ENCODE assay signal across 19 cellular contexts in the genomic region with DNA sequence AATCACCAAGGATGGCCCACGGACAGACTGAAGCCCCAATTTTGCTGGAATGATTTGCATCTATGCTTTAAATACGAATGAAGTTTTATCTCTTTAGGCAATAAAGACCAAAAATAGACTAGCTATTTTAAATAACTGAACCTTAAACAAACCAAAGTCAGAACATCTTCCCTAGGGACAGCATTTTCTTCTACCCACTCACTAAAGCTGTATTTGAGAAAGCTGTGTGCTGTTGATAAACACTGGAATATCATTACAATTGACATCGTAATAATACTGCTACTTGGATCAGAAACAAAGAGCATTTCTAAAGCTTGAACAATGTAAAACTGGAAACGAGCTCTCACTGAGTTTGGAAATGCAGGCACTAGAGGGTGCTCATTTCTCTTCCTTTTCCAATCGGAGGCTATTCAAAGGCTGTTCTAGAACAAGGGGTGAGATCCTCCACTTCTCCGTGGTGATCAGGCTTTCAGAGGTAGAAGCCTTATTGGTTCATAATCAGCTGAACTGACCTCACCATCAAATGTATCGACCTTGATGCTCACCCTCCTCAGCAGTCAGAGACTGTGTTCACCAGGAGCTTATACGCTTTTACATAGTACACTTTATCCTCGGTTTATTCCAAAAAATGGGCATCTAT.
DNase-seq lines count a peak whose midpoint lies in the region; ATAC-seq and TF ChIP-seq lines count a peak whose summit lies in the region.
"Had no signal": no experiment of that assay in that cellular context is flagged by ENCODE, and none has a peak within 500 bp of the region (broad histone marks: within the 10 kb centered on the region; RNA-seq: fewer than 3 reads in every experiment).

No MANE protein-coding gene starts in this region.

- peaks cover 10% of the 10 kb centered on the region for H3K27me3 Mint-ChIP-seq in endodermal cell (ENCODE audit: insufficient read depth)

- intact Hi-C loops in heart left ventricle (cut with DNase I) = no loop called here

- H3K27ac Mint-ChIP-seq in endodermal cell = no peak overlapping the region
- H3K27ac Mint-ChIP-seq: mesothelial cell of epicardium; stimulated activated memory B cell treated with anti-CD40 and anti-IgM and Interleukin-4, amounts not matched to agents 10 μg/mL and 1 μg/mL and 100 μg/mL, for 72 hours; type B pancreatic cell had no signal

- H3K36me3 ChIP-seq in endodermal cell (ENCODE audit: control insufficient read depth, insufficient read depth, low read length) (no peaks in the 10 kb centered on the region), heart left ventricle (no peaks in the 10 kb centered on the region)

- no peak for TF ChIP-seq POLR2A in heart left ventricle (IDR thresholded peaks at IDR 0.05)

- H3K9me3 ChIP-seq in endodermal cell (ENCODE audit: control insufficient read depth, low read length) = no peaks in the 10 kb centered on the region
- no peaks in the 10 kb centered on the region for H3K9me3 ChIP-seq in heart left ventricle
- H3K9me3 ChIP-seq: body of pancreas had no signal

- TF ChIP-seq CTCF in endodermal cell (conservative IDR thresholded peaks at IDR 0.05) (peak; percentile 44), heart left ventricle (IDR thresholded peaks at IDR 0.05) (no peak)

- no peak overlapping the region for H3K4me3 Mint-ChIP-seq in endodermal cell
- H3K4me3 Mint-ChIP-seq: mesothelial cell of epicardium; stimulated activated memory B cell treated with anti-CD40 and anti-IgM and Interleukin-4, amounts not matched to agents 10 μg/mL and 1 μg/mL and 100 μg/mL, for 72 hours; type B pancreatic cell had no signal

- H3K4me1 ChIP-seq in endodermal cell (ENCODE audit: control insufficient read depth, insufficient read depth, low read length) = no peaks in the 10 kb centered on the region
- no peaks in the 10 kb centered on the region for H3K4me1 ChIP-seq in heart left ventricle

- H3K27ac ChIP-seq in endodermal cell (ENCODE audit: low read depth, low read length) = no peak overlapping the region
- H3K27ac ChIP-seq in heart left ventricle = no peak overlapping the region
- H3K27ac ChIP-seq: body of pancreas had no signal

- H3K9me3 Mint-ChIP-seq in endodermal cell = no peaks in the 10 kb centered on the region
- H3K9me3 Mint-ChIP-seq: mesothelial cell of epicardium; stimulated activated memory B cell treated with anti-CD40 and anti-IgM and Interleukin-4, amounts not matched to agents 10 μg/mL and 1 μg/mL and 100 μg/mL, for 72 hours; type B pancreatic cell had no signal

- no peak overlapping the region for H3K9ac ChIP-seq in endodermal cell (ENCODE audit: extremely low read depth, low read length, poor library complexity, severe bottlenecking)

- no peak for ATAC-seq in HG03342 (IDR thresholded peaks at IDR 0.05; ENCODE audit: unreplicated experiment)
- ATAC-seq in heart left ventricle = no peak
- ATAC-seq: body of pancreas; K562; stimulated activated memory B cell treated with anti-CD40 and anti-IgM and Interleukin-4, amounts not matched to agents 10 μg/mL and 1 μg/mL and 100 μg/mL, for 72 hours had no signal

- H3K27me3 ChIP-seq in endodermal cell (ENCODE audit: control insufficient read depth, insufficient read depth, low read length, poor library complexity, severe bottlenecking) (no peaks in the 10 kb centered on the region), heart left ventricle (peaks cover 0 to 26% (median 0%) of the 10 kb centered on the region in 9 donors)
- H3K27me3 ChIP-seq: body of pancreas had no signal

- H3K4me1 Mint-ChIP-seq in endodermal cell = peaks cover 2% of the 10 kb centered on the region
- H3K4me1 Mint-ChIP-seq: mesothelial cell of epicardium; stimulated activated memory B cell treated with anti-CD40 and anti-IgM and Interleukin-4, amounts not matched to agents 10 μg/mL and 1 μg/mL and 100 μg/mL, for 72 hours had no signal

- H3K4me3 ChIP-seq in endodermal cell (ENCODE audit: low read length) (no peak overlapping the region), heart left ventricle (no peak overlapping the region)
- H3K4me3 ChIP-seq: body of pancreas, K562 had no signal

- WGBS in endodermal cell (ENCODE audit: insufficient coverage in 1 of 2, insufficient read length in 1 of 2), 2 experiments = 76% methylated on average over 7 to 9 of the region's 9 CpGs
- 50 to 54% (median 51%) methylated on average over 9 of the region's 9 CpGs for WGBS in heart left ventricle, 4 donors

- H3K36me3 Mint-ChIP-seq in endodermal cell (ENCODE audit: low read depth) = no peaks in the 10 kb centered on the region
- H3K36me3 Mint-ChIP-seq: mesothelial cell of epicardium; stimulated activated memory B cell treated with anti-CD40 and anti-IgM and Interleukin-4, amounts not matched to agents 10 μg/mL and 1 μg/mL and 100 μg/mL, for 72 hours; type B pancreatic cell had no signal

- DNase-seq in EH (ENCODE audit: low read depth) (peak; percentile 7), RPMI7951 (ENCODE audit: low read depth) (peak; percentile 23), endodermal cell (no peak), myocyte (ENCODE audit: low read depth) (peak; percentile 26), DMS79 treated with DMSO at 0.1 percent for 48 hours (lab: John Stamatoyannopoulos, UW) (no peak), heart left ventricle (no peak)
- no peak for DNase-seq in activated CD4-positive, CD25-positive, alpha-beta regulatory T cell treated with anti-CD3 and anti-CD28 coated beads, Interleukin-2, amount 50 U/mL, for 72 hours
- DNase-seq: activated effector memory CD4-positive, alpha-beta T cell treated with anti-CD3 and anti-CD28 coated beads, Interleukin-2, amount 50 U/mL, for 16 hours; body of pancreas; effector CD8-positive, alpha-beta T cell; kidney; NCI-H1417; NCI-H2227 treated with DMSO at 0.1 percent for 48 hours; occipital lobe had no signal

Comparison
In these comparisons a context has a peak if more than half of its experiments do, and no peak if none do; other contexts are left out.
1. DNase-seq: peak in EH (single experiment), RPMI7951 (single experiment) and myocyte (single experiment); none in endodermal cell (single experiment), DMS79 treated with DMSO at 0.1 percent for 48 hours (single experiment), heart left ventricle (0 of 5) and activated CD4-positive, CD25-positive, alpha-beta regulatory T cell treated with anti-CD3 and anti-CD28 coated beads, Interleukin-2, amount 50 U/mL, for 72 hours (single experiment).